17 cellular contexts compared by ENCODE assay signal in genomic region chr7:140723574-140723973, GRCh38.
"Had no signal": no experiment of that assay in that cellular context is flagged by ENCODE, and none has a peak within 500 bp of the region (broad histone marks: within the 10 kb centered on the region; RNA-seq: fewer than 3 reads in every experiment).

No MANE protein-coding gene starts in this region.

- H3K27me3 Mint-ChIP-seq: activated B cell treated with CpG ODN at 0.5 μM for 24 hours; activated naive CD8-positive, alpha-beta T cell treated with anti-CD3 and anti-CD28 coated beads, Interleukin-2, amount 10 ng/mL, durations not matched to agents 7 days and 5 days had no signal

- H3K4me3 Mint-ChIP-seq: activated B cell treated with CpG ODN at 0.5 μM for 24 hours; activated naive CD8-positive, alpha-beta T cell treated with anti-CD3 and anti-CD28 coated beads, Interleukin-2, amount 10 ng/mL, durations not matched to agents 7 days and 5 days; activated T-cell treated with anti-CD3 and anti-CD28 coated beads, Interleukin-2, amount 50 U/mL, for 4 hours; endodermal cell; nephron had no signal

- H3K4me1 Mint-ChIP-seq: nephron had no signal

- ATAC-seq: gastrocnemius medialis, left lung had no signal

- H3K9me3 Mint-ChIP-seq: activated B cell treated with CpG ODN at 0.5 μM for 24 hours; activated naive CD8-positive, alpha-beta T cell treated with anti-CD3 and anti-CD28 coated beads, Interleukin-2, amount 10 ng/mL, durations not matched to agents 7 days and 5 days; activated T-cell treated with anti-CD3 and anti-CD28 coated beads, Interleukin-2, amount 50 U/mL, for 4 hours; endodermal cell; nephron had no signal

- H3K27ac Mint-ChIP-seq: activated B cell treated with CpG ODN at 0.5 μM for 24 hours; activated naive CD8-positive, alpha-beta T cell treated with anti-CD3 and anti-CD28 coated beads, Interleukin-2, amount 10 ng/mL, durations not matched to agents 7 days and 5 days; endodermal cell had no signal

- DNase-seq: activated B cell treated with CpG ODN at 0.5 μM for 24 hours; activated naive CD8-positive, alpha-beta T cell treated with anti-CD3 and anti-CD28 coated beads, Interleukin-2, amount 10 ng/mL, durations not matched to agents 7 days and 5 days; amygdala; cerebellar nuclear complex; endodermal cell; esophagus squamous epithelium; gastrocnemius medialis; hippocampal formation; kidney glomerular epithelial cell; left lung; ovary; stimulated activated naive CD4-positive, alpha-beta T cell treated with Interleukin-2 at 50 U/mL for 16 hours; substantia nigra; T1000; tibial artery had no signal
